14 cellular contexts compared by ENCODE assay signal in genomic region chr3:63908081-63908736, GRCh38. TPM values are rescaled to one million over a fixed set of nuclear protein-coding genes. Genes with fewer than 3 reads are reported as not detected.
DNase-seq lines count a peak whose midpoint lies in the region; ATAC-seq and TF ChIP-seq lines count a peak whose summit lies in the region.
"Had no signal": no experiment of that assay in that cellular context is flagged by ENCODE, and none has a peak within 500 bp of the region (broad histone marks: within the 10 kb centered on the region; RNA-seq: fewer than 3 reads in every experiment).

No MANE protein-coding gene starts in this region.

- no peaks in the 10 kb centered on the region for H3K9me3 Mint-ChIP-seq in CD4-positive, alpha-beta memory T cell
- no peaks in the 10 kb centered on the region for H3K9me3 Mint-ChIP-seq in activated CD4-positive, alpha-beta T cell treated with anti-CD3 and anti-CD28 coated beads, Interleukin-2, amount 10 ng/mL, durations not matched to agents 7 days and 5 days

- POLR2A ChIA-PET in CD4-positive, alpha-beta memory T cell (lab: Charles Lee; ENCODE audit: partially characterized antibody): no interaction called here
- POLR2A ChIA-PET in activated CD4-positive, alpha-beta T cell treated with anti-CD3 and anti-CD28 coated beads, Interleukin-2, amount 10 ng/mL, durations not matched to agents 7 days and 5 days (lab: Charles Lee): no interaction called here

- H3K4me3 Mint-ChIP-seq in CD4-positive, alpha-beta memory T cell: no peak overlapping the region
- H3K4me3 Mint-ChIP-seq in activated CD4-positive, alpha-beta T cell treated with anti-CD3 and anti-CD28 coated beads, Interleukin-2, amount 10 ng/mL, durations not matched to agents 7 days and 5 days: no peak overlapping the region

- no peaks in the 10 kb centered on the region for H3K27me3 Mint-ChIP-seq in CD4-positive, alpha-beta memory T cell
- no peaks in the 10 kb centered on the region for H3K27me3 Mint-ChIP-seq in activated CD4-positive, alpha-beta T cell treated with anti-CD3 and anti-CD28 coated beads, Interleukin-2, amount 10 ng/mL, durations not matched to agents 7 days and 5 days

- peak overlapping the region; percentile 21 to 96 (median 58) for H3K27ac Mint-ChIP-seq in CD4-positive, alpha-beta memory T cell
- no peak overlapping the region for H3K27ac Mint-ChIP-seq in activated CD4-positive, alpha-beta T cell treated with anti-CD3 and anti-CD28 coated beads, Interleukin-2, amount 10 ng/mL, durations not matched to agents 7 days and 5 days

- TF ChIP-seq CTCF in cardiac fibroblast (IDR thresholded peaks at IDR 0.05; ENCODE audit: low read depth, low read length): peak; percentile 22

- peaks cover 21 to 34% (median 22%) of the 10 kb centered on the region in 4 donors for H3K4me1 Mint-ChIP-seq in CD4-positive, alpha-beta memory T cell
- H3K4me1 Mint-ChIP-seq in activated CD4-positive, alpha-beta T cell treated with anti-CD3 and anti-CD28 coated beads, Interleukin-2, amount 10 ng/mL, durations not matched to agents 7 days and 5 days: peaks cover 23% of the 10 kb centered on the region

- no peak overlapping the region for H3K4me3 ChIP-seq in CD4-positive, alpha-beta memory T cell (ENCODE audit: low read length in 2 of 2)
- H3K4me3 ChIP-seq in cardiac fibroblast (replicated peaks in 1 of 2; ENCODE audit: low read depth in 2 of 2, low read length in 2 of 2): no peak overlapping the region
- H3K4me3 ChIP-seq: esophagus squamous epithelium, mucosa of descending colon, thoracic aorta had no signal

- H3K27me3 ChIP-seq in CD4-positive, alpha-beta memory T cell (ENCODE audit: insufficient read depth, low read length): no peaks in the 10 kb centered on the region
- H3K27me3 ChIP-seq: esophagus squamous epithelium had no signal

- DNase-seq in CD4-positive, alpha-beta memory T cell: no peak
- DNase-seq in HT-29 (ENCODE audit: low spot score): peak; percentile 10
- DNase-seq in cardiac fibroblast (ENCODE audit: low read depth in 2 of 2): peak in 1 of 2 donors; percentile 70
- DNase-seq in myocyte (ENCODE audit: low read depth): peak; percentile 10
- DNase-seq in activated CD4-positive, alpha-beta T cell treated with anti-CD3 and anti-CD28 coated beads, Interleukin-2, amount 10 ng/mL, durations not matched to agents 7 days and 5 days: no peak
- no peak for DNase-seq in NK-92 (lab: John Stamatoyannopoulos, UW; ENCODE audit: unreplicated experiment)
- DNase-seq: esophagus squamous epithelium; KG1; mucosa of descending colon; NK-92 treated with Interleukin-12 subunit alpha and Interleukin-12 subunit beta, amount 100 ng/mL, for 24 hours; stimulated activated CD4-positive, alpha-beta T cell treated with anti-CD3 and anti-CD28 coated beads, Interleukin-1b, Interleukin-23, amount 100 ng/mL, for 48 hours had no signal

- CTCF ChIA-PET in CD4-positive, alpha-beta memory T cell (lab: Charles Lee; ENCODE audit: partially characterized antibody): interaction anchor here (1.0 kb wide), 1 partner anchor 115 kb away, joined by 4 read pairs; the partner anchor contains the start of gene PSMD6
- CTCF ChIA-PET in activated CD4-positive, alpha-beta T cell treated with anti-CD3 and anti-CD28 coated beads, Interleukin-2, amount 10 ng/mL, durations not matched to agents 7 days and 5 days (lab: Charles Lee): no interaction called here

- H3K36me3 ChIP-seq in CD4-positive, alpha-beta memory T cell (ENCODE audit: insufficient read depth, low read length): no peaks in the 10 kb centered on the region
- H3K36me3 ChIP-seq: thoracic aorta had no signal

- intact Hi-C loops in CD4-positive, alpha-beta memory T cell (cut with micrococcal nuclease): no loop called here

- no peak overlapping the region for H3K27ac ChIP-seq in CD4-positive, alpha-beta memory T cell (ENCODE audit: low read depth, low read length)
- H3K27ac ChIP-seq: esophagus squamous epithelium, thoracic aorta had no signal

- no peaks in the 10 kb centered on the region for H3K9me3 ChIP-seq in CD4-positive, alpha-beta memory T cell (ENCODE audit: control insufficient read depth in 1 of 2, low read length in 2 of 2)
- H3K9me3 ChIP-seq: esophagus squamous epithelium, mucosa of descending colon, thoracic aorta had no signal

- H3K36me3 Mint-ChIP-seq in CD4-positive, alpha-beta memory T cell: peaks cover 0 to 17% of the 10 kb centered on the region in 2 donors
- peaks cover 17% of the 10 kb centered on the region for H3K36me3 Mint-ChIP-seq in activated CD4-positive, alpha-beta T cell treated with anti-CD3 and anti-CD28 coated beads, Interleukin-2, amount 10 ng/mL, durations not matched to agents 7 days and 5 days (ENCODE audit: low read depth)

- peaks cover 19% of the 10 kb centered on the region for H3K4me1 ChIP-seq in CD4-positive, alpha-beta memory T cell (ENCODE audit: insufficient read depth, low read length)

- no peak for ATAC-seq in HG03442 (IDR thresholded peaks at IDR 0.05; ENCODE audit: unreplicated experiment)
- ATAC-seq in GM19328 (IDR thresholded peaks at IDR 0.05; ENCODE audit: unreplicated experiment): no peak
- ATAC-seq: mucosa of descending colon had no signal

RNA-seq across cellular contexts. Expression of gene SCAANT1, which starts 4.0 kb away (rescaled TPM):
- total RNA-seq in CD4-positive, alpha-beta memory T cell: not detected
- not detected for polyA plus RNA-seq in CD4-positive, alpha-beta memory T cell
- total RNA-seq in HT-29 (2014; rRNA removed; shearing (Covaris generic)): not detected in 2 replicates
- total RNA-seq in myocyte: not detected in 2 replicates
- polyA plus RNA-seq in myocyte (2012): 0.66 TPM
- not detected for total RNA-seq in activated CD4-positive, alpha-beta T cell treated with anti-CD3 and anti-CD28 coated beads, Interleukin-2, amount 10 ng/mL, durations not matched to agents 7 days and 5 days
- total RNA-seq: esophagus squamous epithelium, mucosa of descending colon, thoracic aorta had no signal

RNA-seq across cellular contexts. Expression of gene ATXN7, which starts 44.5 kb away (rescaled TPM):
- 100 to 1,000 TPM; 153 to 160 TPM for total RNA-seq in CD4-positive, alpha-beta memory T cell
- 10 to 100 TPM; 13.4 to 25.1 TPM for polyA plus RNA-seq in CD4-positive, alpha-beta memory T cell
- total RNA-seq in HT-29 (2014; rRNA removed; shearing (Covaris generic)): 3.0 and 6.3 TPM in 2 replicates
- total RNA-seq in myocyte: 6.9 and 8.7 TPM in 2 replicates
- polyA plus RNA-seq in myocyte (2012): 6.3 TPM
- total RNA-seq in activated CD4-positive, alpha-beta T cell treated with anti-CD3 and anti-CD28 coated beads, Interleukin-2, amount 10 ng/mL, durations not matched to agents 7 days and 5 days: 10 to 100 TPM; 70.0 to 95.0 TPM

RNA-seq across cellular contexts. Expression of gene THOC7, which starts 44.6 kb away (rescaled TPM):
- total RNA-seq in CD4-positive, alpha-beta memory T cell: 10 to 100 TPM; 40.2 TPM
- polyA plus RNA-seq in CD4-positive, alpha-beta memory T cell: 100 to 1,000 TPM in 1 of 2 donors, 10 to 100 TPM in 1; 85.5 to 142 TPM
- total RNA-seq in HT-29 (2014; rRNA removed; shearing (Covaris generic)): 25.6 and 26.1 TPM in 2 replicates
- 57.0 and 57.7 TPM in 2 replicates for total RNA-seq in myocyte
- polyA plus RNA-seq in myocyte (2012): 51.9 TPM
- 10 to 100 TPM; 62.2 to 68.8 TPM for total RNA-seq in activated CD4-positive, alpha-beta T cell treated with anti-CD3 and anti-CD28 coated beads, Interleukin-2, amount 10 ng/mL, durations not matched to agents 7 days and 5 days

Comparison
In these comparisons a context has a peak if more than half of its experiments do, and no peak if none do; other contexts are left out.
1. DNase-seq: peak in HT-29 (single experiment) and myocyte (single experiment); none in CD4-positive, alpha-beta memory T cell (0 of 5), activated CD4-positive, alpha-beta T cell treated with anti-CD3 and anti-CD28 coated beads, Interleukin-2, amount 10 ng/mL, durations not matched to agents 7 days and 5 days (single experiment) and NK-92 (single experiment).